8 cellular contexts compared by ENCODE assay signal in the genomic region with DNA sequence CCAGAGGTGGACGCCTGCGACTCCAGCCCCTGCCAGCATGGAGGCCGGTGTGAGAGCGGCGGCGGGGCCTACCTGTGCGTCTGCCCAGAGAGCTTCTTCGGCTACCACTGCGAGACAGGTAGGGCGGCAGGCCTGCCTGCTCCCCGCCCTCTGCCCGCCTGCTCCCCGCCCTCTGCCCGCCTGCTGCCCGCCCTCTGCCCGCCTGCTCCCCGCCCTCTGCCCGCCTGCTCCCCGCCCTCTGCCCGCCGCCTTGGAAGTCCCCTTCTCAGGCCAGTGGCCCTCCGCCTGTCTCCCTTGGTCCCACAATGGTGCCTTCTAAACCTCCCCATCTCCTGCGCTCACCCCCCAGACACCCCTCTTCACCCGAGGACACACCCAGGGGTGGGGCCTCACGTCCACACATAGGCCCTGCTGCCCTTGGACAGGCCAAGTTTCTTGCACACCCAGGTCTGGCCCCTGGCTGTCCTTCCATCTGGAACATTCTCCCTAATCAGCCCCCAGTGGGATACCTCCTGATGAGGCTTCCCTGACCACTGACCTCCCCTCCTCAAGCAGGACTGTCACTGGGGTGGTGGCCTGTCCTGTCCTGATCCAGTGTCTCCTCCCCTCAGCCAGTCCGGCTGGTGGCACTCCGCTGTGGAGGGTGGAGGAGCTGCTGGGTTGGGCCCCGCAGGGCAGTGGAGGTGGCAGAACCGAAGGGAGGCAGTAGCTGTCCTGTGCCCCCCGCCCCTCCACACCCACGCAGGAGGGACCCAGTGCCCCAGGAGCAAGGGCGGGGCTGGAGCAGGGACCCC.
DNase-seq lines count a peak whose midpoint lies in the region; ATAC-seq lines count a peak whose summit lies in the region.

No MANE protein-coding gene starts in this region.

- no peaks in the 10 kb centered on the region for H3K36me3 ChIP-seq in BLaER1

- peak overlapping the region; percentile 37; the same call in 1 of the 2 replicates for H3K4me2 ChIP-seq in BLaER1

- H3K9ac ChIP-seq in BLaER1: no peak overlapping the region

- H3K27ac ChIP-seq in BLaER1: no peak overlapping the region

- no peaks in the 10 kb centered on the region for H3K27me3 ChIP-seq in BLaER1

- H3K4me1 ChIP-seq in BLaER1: no peaks in the 10 kb centered on the region; the same call in 1 of the 2 replicates

- H4K20me1 ChIP-seq in BLaER1: peaks cover 12% of the 10 kb centered on the region; the same call in 1 of the 2 replicates

- no peak overlapping the region for H3K4me3 ChIP-seq in BLaER1

- no peak for ATAC-seq in HG03280 (IDR thresholded peaks at IDR 0.05; ENCODE audit: unreplicated experiment)

- DNase-seq in NCI-H226 (peak; percentile 32), kidney tubule cell (ENCODE audit: low spot score) (peak; percentile 55), NCI-H82 treated with DMSO at 0.1 percent for 48 hours (lab: John Stamatoyannopoulos, UW; ENCODE audit: unreplicated experiment) (no peak), cortex of kidney (lab: John Stamatoyannopoulos, UW) (no peak)
- peak; percentile 25 for DNase-seq in activated effector memory CD4-positive, alpha-beta T cell treated with Interleukin-2 at 50 U/mL for 16 hours
- peak; percentile 14 to 22 for DNase-seq in stimulated activated CD8-positive, alpha-beta memory T cell treated with anti-CD3 and anti-CD28 coated beads, Interleukin-7, amount 100 ng/mL, for 48 hours (ENCODE audit: extremely low read depth in 1 of 2, low read depth in 1 of 2)

- H3K9me3 ChIP-seq in BLaER1: no peaks in the 10 kb centered on the region

Comparison
In these comparisons a context has a peak if more than half of its experiments do, and no peak if none do; other contexts are left out.
1. DNase-seq: peak in NCI-H226 (single experiment), activated effector memory CD4-positive, alpha-beta T cell treated with Interleukin-2 at 50 U/mL for 16 hours (single experiment), kidney tubule cell (single experiment) and stimulated activated CD8-positive, alpha-beta memory T cell treated with anti-CD3 and anti-CD28 coated beads, Interleukin-7, amount 100 ng/mL, for 48 hours (2 of 2); none in NCI-H82 treated with DMSO at 0.1 percent for 48 hours (single experiment) and cortex of kidney (single experiment).